ENCODE assay signal across 8 cellular contexts in genomic region chr9:91192785-91193657, GRCh38.
DNase-seq lines count a peak whose midpoint lies in the region; ATAC-seq and TF ChIP-seq lines count a peak whose summit lies in the region.

No MANE protein-coding gene starts in this region.

- intact Hi-C loops in activated CD4-positive, alpha-beta memory T cell treated with anti-CD3 and anti-CD28 coated beads for 36 hours (cut with micrococcal nuclease): loop anchor here (1.0 kb wide), 12 partner anchors 15 to 232 kb away; no protein-coding TSS in a partner anchor

- H3K27ac Mint-ChIP-seq in activated CD4-positive, alpha-beta memory T cell treated with anti-CD3 and anti-CD28 coated beads for 36 hours: peak overlapping the region; percentile 98
- peak overlapping the region; percentile 85 to 94 for H3K27ac Mint-ChIP-seq in effector memory CD8-positive, alpha-beta T cell

- DNase-seq in GM12864 (ENCODE audit: low read depth) (no peak), NCI-H524 (lab: John Stamatoyannopoulos, UW) (peak; percentile 29 to 69), medulla oblongata (ENCODE audit: extremely low spot score) (peak; percentile 70), NCI-H446 treated with DMSO at 0.1 percent for 48 hours (lab: John Stamatoyannopoulos, UW) (no peak)
- peak; percentile 92 for DNase-seq in activated CD4-positive, alpha-beta memory T cell treated with anti-CD3 and anti-CD28 coated beads for 36 hours
- peak; percentile 12 to 19 (median 17) for DNase-seq in effector memory CD8-positive, alpha-beta T cell
- peak; percentile 62 to 83 (median 72) for DNase-seq in stimulated activated CD4-positive, alpha-beta T cell treated with anti-CD3 and anti-CD28 coated beads, TNF-alpha, amount 100 ng/mL, for 24 hours (ENCODE audit: low read depth in 3 of 3)

- no peaks in the 10 kb centered on the region for H3K27me3 Mint-ChIP-seq in activated CD4-positive, alpha-beta memory T cell treated with anti-CD3 and anti-CD28 coated beads for 36 hours
- H3K27me3 Mint-ChIP-seq in effector memory CD8-positive, alpha-beta T cell: no peaks in the 10 kb centered on the region

- TF ChIP-seq CTCF in GM12864 (IDR thresholded peaks at IDR 0.05; ENCODE audit: low read depth, low read length, missing control alignments): no peak

- peak overlapping the region; percentile 77 for H3K4me3 Mint-ChIP-seq in activated CD4-positive, alpha-beta memory T cell treated with anti-CD3 and anti-CD28 coated beads for 36 hours
- peak overlapping the region; percentile 92 to 94 for H3K4me3 Mint-ChIP-seq in effector memory CD8-positive, alpha-beta T cell

- CTCF ChIA-PET in activated CD4-positive, alpha-beta memory T cell treated with anti-CD3 and anti-CD28 coated beads for 36 hours (lab: Charles Lee): interaction anchor here (0.6 to 4.1 kb wide), 13 partner anchors 15 to 486 kb away, joined by 3 to 27 read pairs (median 5); no protein-coding TSS in a partner anchor

- POLR2A ChIA-PET in activated CD4-positive, alpha-beta memory T cell treated with anti-CD3 and anti-CD28 coated beads for 36 hours (lab: Charles Lee): interaction anchor here (0.6 to 5.5 kb wide), 18 partner anchors 14 to 521 kb away, joined by 3 to 71 read pairs (median 8); partner anchors contain the start of gene NFIL3

- ATAC-seq in HG02885 (IDR thresholded peaks at IDR 0.05; ENCODE audit: poor library complexity, unreplicated experiment): peak; percentile 30
- peak; percentile 32 for ATAC-seq in effector memory CD8-positive, alpha-beta T cell (replicated peaks)

- peak overlapping the region; percentile 45; the same call in 1 of the 2 replicates for H3K4me3 ChIP-seq in GM12864 (ENCODE audit: low read depth, low read length)

- peaks cover 57% of the 10 kb centered on the region for H3K4me1 Mint-ChIP-seq in activated CD4-positive, alpha-beta memory T cell treated with anti-CD3 and anti-CD28 coated beads for 36 hours (ENCODE audit: low read depth)
- peaks cover 31% of the 10 kb centered on the region in 2 donors for H3K4me1 Mint-ChIP-seq in effector memory CD8-positive, alpha-beta T cell (ENCODE audit: low read depth in 2 of 2)

- H3K36me3 Mint-ChIP-seq in activated CD4-positive, alpha-beta memory T cell treated with anti-CD3 and anti-CD28 coated beads for 36 hours: peaks cover 17% of the 10 kb centered on the region
- peaks cover 19% of the 10 kb centered on the region for H3K36me3 Mint-ChIP-seq in effector memory CD8-positive, alpha-beta T cell (ENCODE audit: insufficient read depth)

- H3K9me3 Mint-ChIP-seq in activated CD4-positive, alpha-beta memory T cell treated with anti-CD3 and anti-CD28 coated beads for 36 hours: peaks cover 13% of the 10 kb centered on the region
- H3K9me3 Mint-ChIP-seq in effector memory CD8-positive, alpha-beta T cell: no peaks in the 10 kb centered on the region

Comparison
In these comparisons a context has a peak if more than half of its experiments do, and no peak if none do; other contexts are left out.
1. DNase-seq: peak in NCI-H524 (2 of 2), activated CD4-positive, alpha-beta memory T cell treated with anti-CD3 and anti-CD28 coated beads for 36 hours (single experiment), effector memory CD8-positive, alpha-beta T cell (3 of 3), medulla oblongata (single experiment) and stimulated activated CD4-positive, alpha-beta T cell treated with anti-CD3 and anti-CD28 coated beads, TNF-alpha, amount 100 ng/mL, for 24 hours (3 of 3); none in GM12864 (single experiment) and NCI-H446 treated with DMSO at 0.1 percent for 48 hours (single experiment).